Comparison of ENCODE assay signal across 8 cellular contexts in the genomic region with DNA sequence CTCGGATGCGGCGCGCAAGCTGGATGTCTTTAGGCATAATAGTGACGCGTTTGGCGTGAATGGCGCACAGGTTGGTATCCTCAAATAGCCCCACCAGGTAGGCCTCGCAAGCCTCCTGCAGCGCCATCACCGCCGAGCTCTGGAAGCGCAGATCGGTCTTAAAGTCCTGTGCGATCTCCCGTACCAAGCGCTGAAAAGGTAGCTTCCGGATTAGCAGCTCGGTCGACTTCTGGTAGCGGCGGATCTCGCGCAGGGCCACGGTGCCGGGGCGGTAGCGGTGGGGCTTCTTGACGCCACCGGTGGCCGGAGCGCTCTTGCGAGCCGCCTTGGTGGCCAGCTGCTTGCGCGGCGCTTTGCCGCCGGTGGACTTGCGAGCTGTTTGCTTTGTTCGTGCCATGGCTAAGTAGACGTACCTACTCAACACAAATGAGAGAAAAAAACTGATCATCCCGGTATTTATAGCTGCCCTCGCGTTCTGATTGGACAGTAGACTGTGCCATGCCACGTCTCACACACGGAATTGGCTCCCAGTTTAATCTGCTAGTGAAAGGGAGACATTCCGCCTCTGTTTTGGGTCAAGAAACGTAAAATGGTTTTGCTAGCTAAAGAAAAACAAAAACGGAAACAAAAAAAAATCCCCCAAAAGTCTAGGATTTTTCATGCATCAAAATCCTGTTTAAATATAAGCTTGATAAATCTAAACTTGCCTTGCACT. TPM values are rescaled to one million over a fixed set of nuclear protein-coding genes. Genes with fewer than 3 reads are reported as not detected.
DNase-seq lines count a peak whose midpoint lies in the region; ATAC-seq and TF ChIP-seq lines count a peak whose summit lies in the region.

No MANE protein-coding gene starts in this region.

- peak overlapping the region; percentile 83 for H3K4me3 Mint-ChIP-seq in endodermal cell
- peak overlapping the region; percentile 77 for H3K4me3 Mint-ChIP-seq in stimulated activated effector memory CD8-positive, alpha-beta T cell treated with anti-CD3 and anti-CD28 coated beads, Interleukin-12 subunit alpha, Interleukin-12 subunit beta, amount 100 ng/mL, for 72 hours

- peak overlapping the region; percentile 99 for H3K27ac Mint-ChIP-seq in endodermal cell
- H3K27ac Mint-ChIP-seq in stimulated activated effector memory CD8-positive, alpha-beta T cell treated with anti-CD3 and anti-CD28 coated beads, Interleukin-12 subunit alpha, Interleukin-12 subunit beta, amount 100 ng/mL, for 72 hours, result peak overlapping the region; percentile 94

- H3K4me3 ChIP-seq in endodermal cell (ENCODE audit: low read length) (peak overlapping the region; percentile 81), mononuclear cell (ENCODE audit: low read length) (peak overlapping the region; percentile 68)

- ATAC-seq in GM19025 (IDR thresholded peaks at IDR 0.05; ENCODE audit: low read depth, unreplicated experiment) (peak; percentile 60), HG03342 (IDR thresholded peaks at IDR 0.05; ENCODE audit: unreplicated experiment) (peak; percentile 50)
- peak; percentile 73 for ATAC-seq in stimulated activated effector memory CD8-positive, alpha-beta T cell treated with anti-CD3 and anti-CD28 coated beads, Interleukin-12 subunit alpha, Interleukin-12 subunit beta, amount 100 ng/mL, for 72 hours

- no peaks in the 10 kb centered on the region for H3K27me3 Mint-ChIP-seq in endodermal cell (ENCODE audit: insufficient read depth)

- H3K4me1 ChIP-seq in endodermal cell (ENCODE audit: control insufficient read depth, insufficient read depth, low read length) (no peaks in the 10 kb centered on the region), mononuclear cell (ENCODE audit: insufficient read depth, low read length) (peaks cover 37% of the 10 kb centered on the region)

- H3K4me1 Mint-ChIP-seq in endodermal cell, result peaks cover 28% of the 10 kb centered on the region
- peaks cover 41% of the 10 kb centered on the region for H3K4me1 Mint-ChIP-seq in stimulated activated effector memory CD8-positive, alpha-beta T cell treated with anti-CD3 and anti-CD28 coated beads, Interleukin-12 subunit alpha, Interleukin-12 subunit beta, amount 100 ng/mL, for 72 hours

- 31 to 41% methylated on average over 36 to 50 of the region's 50 CpGs for WGBS in endodermal cell (ENCODE audit: insufficient coverage in 1 of 2, insufficient read length in 1 of 2), 2 experiments

- H3K27me3 ChIP-seq in endodermal cell (ENCODE audit: control insufficient read depth, insufficient read depth, low read length, poor library complexity, severe bottlenecking) (no peaks in the 10 kb centered on the region), mononuclear cell (ENCODE audit: insufficient read depth, low read length) (no peaks in the 10 kb centered on the region)

- no peaks in the 10 kb centered on the region for H3K36me3 ChIP-seq in endodermal cell (ENCODE audit: control insufficient read depth, insufficient read depth, low read length)

- DNase-seq in AML-193 (lab: John Stamatoyannopoulos, UW) (peak; percentile 66 to 75), NCI-H748 (lab: John Stamatoyannopoulos, UW; ENCODE audit: unreplicated experiment) (peak; percentile 99), endodermal cell (peak; percentile 89)
- peak; percentile 52 to 69 (median 60) for DNase-seq in activated CD8-positive, alpha-beta memory T cell treated with anti-CD3 and anti-CD28 coated beads for 48 hours (ENCODE audit: low read depth in 2 of 3, low spot score in 2 of 3)
- DNase-seq in stimulated activated effector memory CD8-positive, alpha-beta T cell treated with anti-CD3 and anti-CD28 coated beads, Interleukin-12 subunit alpha, Interleukin-12 subunit beta, amount 100 ng/mL, for 72 hours (ENCODE audit: low spot score in 2 of 2), result peak; percentile 66 to 91

- TF ChIP-seq CTCF in endodermal cell (conservative IDR thresholded peaks at IDR 0.05), result peak; percentile 51

- peak overlapping the region; percentile 89 for H3K9ac ChIP-seq in endodermal cell (ENCODE audit: extremely low read depth, low read length, poor library complexity, severe bottlenecking)

- no peaks in the 10 kb centered on the region for H3K9me3 ChIP-seq in endodermal cell (ENCODE audit: control insufficient read depth, low read length)
- H3K9me3 ChIP-seq in mononuclear cell (ENCODE audit: low read depth, low read length), result no peaks in the 10 kb centered on the region

- H3K36me3 Mint-ChIP-seq in endodermal cell (ENCODE audit: low read depth), result no peaks in the 10 kb centered on the region
- peaks cover 28% of the 10 kb centered on the region for H3K36me3 Mint-ChIP-seq in stimulated activated effector memory CD8-positive, alpha-beta T cell treated with anti-CD3 and anti-CD28 coated beads, Interleukin-12 subunit alpha, Interleukin-12 subunit beta, amount 100 ng/mL, for 72 hours

- peaks cover 3% of the 10 kb centered on the region for H3K9me3 Mint-ChIP-seq in endodermal cell
- H3K9me3 Mint-ChIP-seq in stimulated activated effector memory CD8-positive, alpha-beta T cell treated with anti-CD3 and anti-CD28 coated beads, Interleukin-12 subunit alpha, Interleukin-12 subunit beta, amount 100 ng/mL, for 72 hours, result no peaks in the 10 kb centered on the region

- H3K27ac ChIP-seq in endodermal cell (ENCODE audit: low read depth, low read length), result peak overlapping the region; percentile 94

RNA-seq across cellular contexts. Expression of gene OR2B2, which starts 40.1 kb away (rescaled TPM):
- total RNA-seq in endodermal cell (not detected), mononuclear cell (not detected)
- not detected for polyA plus RNA-seq in endodermal cell (2013, experiment 1 of 2)
- polyA plus RNA-seq in endodermal cell (2013, experiment 2 of 2), result not detected

Comparison
In these comparisons a context has a peak if more than half of its experiments do, and no peak if none do; other contexts are left out.
1. Peak in every context shown above with its lines: DNase-seq, ATAC-seq, H3K4me3 ChIP-seq and H3K27ac ChIP-seq.